In genomic region chr6:167182913-167183314, GRCh38 we compare ENCODE assay signal across 12 cellular contexts. TPM values are rescaled to one million over a fixed set of nuclear protein-coding genes. Genes with fewer than 3 reads are reported as not detected.
A peak's percentile ranks its signal among the peaks of the same experiment; 100 is the strongest.
DNase-seq lines count a peak whose midpoint lies in the region; ATAC-seq, FAIRE-seq and TF ChIP-seq lines count a peak whose summit lies in the region.
"Not testable (repeated sequence)": the region's sequence is repeated elsewhere in the genome, so short reads cannot be mapped to it uniquely, and the experiment has no call there.
"Had no signal": no experiment of that assay in that cellular context is flagged by ENCODE, and none has a peak within 500 bp of the region (broad histone marks: within the 10 kb centered on the region; RNA-seq: fewer than 3 reads in every experiment).

No MANE protein-coding gene starts in this region.

- not testable (repeated sequence) for H3K27me3 ChIP-seq in HCT116 (ENCODE audit: insufficient read depth, low read length); right cardiac atrium (ENCODE audit: control insufficient read depth, insufficient read depth)

- H3K4me1 Mint-ChIP-seq in brain = peaks cover 16% of the 10 kb centered on the region

- not testable (repeated sequence) for BruUV-seq in HCT116 (replicated peaks; lab: Mats Ljungman, UMichigan)

- not testable (repeated sequence) for H3K36me3 Mint-ChIP-seq in brain

- H3K9me2 ChIP-seq in HCT116 (ENCODE audit: insufficient read depth) = not testable (repeated sequence)

- intact Hi-C loops in HCT116 (cut with micrococcal nuclease) = loop anchor here (10.0 kb wide), 1 partner anchor 102 kb away; no protein-coding TSS in a partner anchor
- intact Hi-C loops in right cardiac atrium (cut with DNase I) = not testable (repeated sequence)

- not testable (repeated sequence) for DNase-seq in HCT116 (ENCODE audit: low read depth, low spot score); RWPE1 (ENCODE audit: low spot score); right cardiac atrium; omental fat pad (ENCODE audit: low spot score)

- not testable (repeated sequence) for H3K4me2 ChIP-seq in HCT116 (ENCODE audit: low read length)

- not testable (repeated sequence) for H3K9me3 Mint-ChIP-seq in brain

- H3K9ac ChIP-seq in HCT116 (ENCODE audit: low read length) = not testable (repeated sequence)

- H3K27ac Mint-ChIP-seq in brain = peak overlapping the region in 1 of 5 experiments; percentile 46

- FAIRE-seq in A204.1 (lab: Jason Lieb, UNC) = peak; percentile 87

- CTCF ChIA-PET in HCT116 (lab: Charles Lee); RWPE1 (lab: Yijun Ruan, JAX): not testable (repeated sequence)

- not testable (repeated sequence) for H3K4me1 ChIP-seq in HCT116 (ENCODE audit: control insufficient read depth in 1 of 2, insufficient read depth in 2 of 2, low read length in 2 of 2); right cardiac atrium (ENCODE audit: control insufficient read depth, insufficient read depth, low read length)

- 7% methylated on average over 4 of the region's 8 CpGs for WGBS in right cardiac atrium

- not testable (repeated sequence) for H3K27ac ChIP-seq in HCT116 (ENCODE audit: low read depth, low read length); RWPE1; right cardiac atrium (ENCODE audit: low read length)

- TF ChIP-seq POLR2A in HCT116 (IDR thresholded peaks at IDR 0.05; ENCODE audit: borderline replicate concordance, extremely low read depth, insufficient read depth, insufficient read length) = not testable (repeated sequence)

- not testable (repeated sequence) for TF ChIP-seq RAD21 in HCT116 (IDR thresholded peaks at IDR 0.05; ENCODE audit: low read depth)

- H3K4me3 ChIP-seq in HCT116 (replicated peaks in 1 of 2; ENCODE audit: low read depth in 1 of 2, low read length in 2 of 2); right cardiac atrium (ENCODE audit: low read length): not testable (repeated sequence)

- TF ChIP-seq CTCF in HCT116 (IDR thresholded peaks at IDR 0.05 in 2 of 3, conservative IDR thresholded peaks at IDR 0.05 in 1 of 3; ENCODE audit: borderline replicate concordance in 1 of 3, insufficient read depth in 1 of 3, low read depth in 2 of 3, low read length in 2 of 3) = peak in 1 of 3 experiments; percentile 21; a peak in 1 of 6 replicates
- peak; percentile 34; the same call in 1 of the 2 replicates for TF ChIP-seq CTCF in RWPE1 (conservative IDR thresholded peaks at IDR 0.05; ENCODE audit: low read depth)
- peak; percentile 42 to 50 for TF ChIP-seq CTCF in brain (conservative IDR thresholded peaks at IDR 0.05)
- TF ChIP-seq CTCF in omental fat pad (IDR thresholded peaks at IDR 0.05) = not testable (repeated sequence)

- H4K20me1 ChIP-seq in HCT116 (ENCODE audit: insufficient read depth) = not testable (repeated sequence)

- not testable (repeated sequence) for H3K79me2 ChIP-seq in HCT116 (ENCODE audit: insufficient read depth, low read length)

- not testable (repeated sequence) for H2AFZ ChIP-seq in HCT116 (ENCODE audit: low read depth, low read length, poor library complexity, severe bottlenecking)

- H3K36me3 ChIP-seq in HCT116 (ENCODE audit: control insufficient read depth in 1 of 2, insufficient read depth in 2 of 2, low read length in 2 of 2) = not testable (repeated sequence)

- H3K27me3 Mint-ChIP-seq in brain = not testable (repeated sequence)

- H3K4me3 Mint-ChIP-seq in brain = not testable (repeated sequence)

- not testable (repeated sequence) for H3K9me3 ChIP-seq in HCT116 (ENCODE audit: control insufficient read depth in 1 of 2, insufficient read depth in 1 of 2, low read depth in 1 of 2, low read length in 2 of 2); right cardiac atrium (ENCODE audit: control insufficient read depth, low read length)

- ATAC-seq in GM19023 (IDR thresholded peaks at IDR 0.05; ENCODE audit: unreplicated experiment) = peak; percentile 72
- ATAC-seq in HCT116 = peak; percentile 93
- peak; percentile 87 for ATAC-seq in HG03159 (IDR thresholded peaks at IDR 0.05; ENCODE audit: unreplicated experiment)
- ATAC-seq in right cardiac atrium = peak; percentile 45 to 71
- ATAC-seq in omental fat pad (ENCODE audit: low FRiP score) = peak; percentile 57

- POLR2A ChIA-PET in HCT116 (lab: Charles Lee); RWPE1 (lab: Yijun Ruan, JAX; ENCODE audit: low non-redundant PET): not testable (repeated sequence)

- RAD21 ChIA-PET in HCT116 (lab: Charles Lee; ENCODE audit: low non-redundant PET in 1 of 2, low total read pairs in 2 of 2, uncharacterized antibody in 2 of 2, unreplicated experiment in 2 of 2) = not testable (repeated sequence)

RNA-seq across cellular contexts. Expression of gene GPR31, which starts 25.1 kb away (rescaled TPM):
- not detected for total RNA-seq in HCT116 (2021; ENCODE audit: unreplicated experiment)
- polyA plus RNA-seq in HCT116 (2012) = not detected in 2 replicates
- not detected for polyA plus RNA-seq in brain (ENCODE audit: insufficient read depth, low read depth, low replicate concordance)
- total RNA-seq in right cardiac atrium = not detected
- polyA plus RNA-seq in right cardiac atrium = not detected
- total RNA-seq in omental fat pad = not detected
- total RNA-seq: A172, Calu3, gastrocnemius medialis, thyroid gland had no signal
